Comparison of ENCODE assay signal across 14 cellular contexts in genomic region chr17:2795412-2796163, GRCh38. TPM values are rescaled to one million over a fixed set of nuclear protein-coding genes. Genes with fewer than 3 reads are reported as not detected.
DNase-seq lines count a peak whose midpoint lies in the region; ATAC-seq, FAIRE-seq and TF ChIP-seq lines count a peak whose summit lies in the region.
"Had no signal": no experiment of that assay in that cellular context is flagged by ENCODE, and none has a peak within 500 bp of the region (broad histone marks: within the 10 kb centered on the region; RNA-seq: fewer than 3 reads in every experiment).

No MANE protein-coding gene starts in this region.

- no peak for TF ChIP-seq RAD21 in HepG2 (CRISPR knock-in tag; IDR thresholded peaks at IDR 0.05)

- H3K36me3 ChIP-seq in HepG2 (replicated peaks in 1 of 2; ENCODE audit: control insufficient read depth in 1 of 2, insufficient read depth in 2 of 2, low read length in 2 of 2) (no peaks in the 10 kb centered on the region), right lobe of liver (no peaks in the 10 kb centered on the region)
- H3K36me3 ChIP-seq: uterus had no signal

- H3K4me1 ChIP-seq in HepG2 (ENCODE audit: insufficient read depth, low read length), result no peaks in the 10 kb centered on the region
- H3K4me1 ChIP-seq in right lobe of liver, result no peaks in the 10 kb centered on the region
- peaks cover 86% of the 10 kb centered on the region for H3K4me1 ChIP-seq in mononuclear cell (ENCODE audit: insufficient read depth, low read length)
- H3K4me1 ChIP-seq: Caco-2, uterus had no signal

- peak overlapping the region; percentile 97 for H3K4me3 Mint-ChIP-seq in activated CD4-positive, alpha-beta memory T cell treated with anti-CD3 and anti-CD28 coated beads, Interleukin-2, amount 10 ng/mL, durations not matched to agents 7 days and 5 days
- H3K4me3 Mint-ChIP-seq: endodermal cell had no signal

- no peaks in the 10 kb centered on the region for H3K9me3 ChIP-seq in HepG2 (ENCODE audit: low read length)
- no peaks in the 10 kb centered on the region for H3K9me3 ChIP-seq in right lobe of liver
- no peaks in the 10 kb centered on the region for H3K9me3 ChIP-seq in mononuclear cell (ENCODE audit: low read depth, low read length)
- H3K9me3 ChIP-seq: Caco-2, uterus had no signal

- WGBS in HepG2 (ENCODE audit: low lambda C conversion rate), result 80% methylated on average over 14 of the region's 30 CpGs
- 52% methylated on average over 11 of the region's 30 CpGs for WGBS in right lobe of liver (ENCODE audit: insufficient coverage, low coverage, low lambda C conversion rate, missing lambda C conversion rate)

- DNase-seq in HepG2 (ENCODE audit: low spot score) (no peak), right lobe of liver (no peak), T1000 (lab: John Stamatoyannopoulos, UW) (no peak), SIG-M5 treated with dmso at 0.1 percent for 504 hours (lab: John Stamatoyannopoulos, UW; ENCODE audit: unreplicated experiment) (no peak), NCI-H345 treated with DMSO at 0.1 percent for 48 hours (lab: John Stamatoyannopoulos, UW; ENCODE audit: unreplicated experiment) (no peak)
- no peak for DNase-seq in activated CD4-positive, alpha-beta memory T cell treated with anti-CD3 and anti-CD28 coated beads, Interleukin-2, amount 10 ng/mL, durations not matched to agents 7 days and 5 days
- DNase-seq: Caco-2, mesendoderm, NCI-H226, uterus had no signal

- H3K27ac Mint-ChIP-seq in activated CD4-positive, alpha-beta memory T cell treated with anti-CD3 and anti-CD28 coated beads, Interleukin-2, amount 10 ng/mL, durations not matched to agents 7 days and 5 days, result peak overlapping the region; percentile 77
- H3K27ac Mint-ChIP-seq: endodermal cell had no signal

- TF ChIP-seq POLR2A in HepG2 (IDR thresholded peaks at IDR 0.05; ENCODE audit: insufficient read depth in 1 of 2, low read depth in 2 of 2, low read length in 2 of 2) (no peak), right lobe of liver (IDR thresholded peaks at IDR 0.05) (no peak)

- CTCF ChIA-PET in HepG2 (lab: Yijun Ruan, JAX; ENCODE audit: low intra/inter-chr PET ratio, low total read pairs), result no interaction called here
- CTCF ChIA-PET in activated CD4-positive, alpha-beta memory T cell treated with anti-CD3 and anti-CD28 coated beads, Interleukin-2, amount 10 ng/mL, durations not matched to agents 7 days and 5 days (lab: Charles Lee), result interaction anchor here (0.8 to 10.3 kb wide), 7 partner anchors 10 to 55 kb away, joined by 4 to 137 read pairs (median 5); no protein-coding TSS in a partner anchor

- ATAC-seq in HepG2 (no peak), right lobe of liver (no peak), GM21786 (IDR thresholded peaks at IDR 0.05; ENCODE audit: unreplicated experiment) (no peak)

- H3K9ac ChIP-seq in HepG2 (ENCODE audit: insufficient read depth, low read depth, low read length), result no peak overlapping the region

- H3K27me3 Mint-ChIP-seq in activated CD4-positive, alpha-beta memory T cell treated with anti-CD3 and anti-CD28 coated beads, Interleukin-2, amount 10 ng/mL, durations not matched to agents 7 days and 5 days, result peaks cover 21% of the 10 kb centered on the region

- TF ChIP-seq EP300 in HepG2 (IDR thresholded peaks at IDR 0.05; ENCODE audit: low read depth in 2 of 2, low read length in 2 of 2) (no peak), HepG2 (CRISPR knock-in tag; IDR thresholded peaks at IDR 0.05; ENCODE audit: borderline replicate concordance) (no peak)

- H3K27ac ChIP-seq in HepG2 (ENCODE audit: extremely low read length, insufficient read depth, low read length), result no peak overlapping the region
- no peak overlapping the region for H3K27ac ChIP-seq in right lobe of liver
- H3K27ac ChIP-seq: uterus had no signal

- H3K4me2 ChIP-seq in HepG2 (ENCODE audit: low read depth, low read length), result no peak overlapping the region

- H3K4me1 Mint-ChIP-seq in activated CD4-positive, alpha-beta memory T cell treated with anti-CD3 and anti-CD28 coated beads, Interleukin-2, amount 10 ng/mL, durations not matched to agents 7 days and 5 days, result peaks cover 94% of the 10 kb centered on the region

- H3K79me2 ChIP-seq in HepG2 (ENCODE audit: insufficient read depth, low read length), result no peaks in the 10 kb centered on the region

- H3K4me3 ChIP-seq in HepG2 (replicated peaks in 1 of 3; ENCODE audit: insufficient read depth in 1 of 3, low read depth in 2 of 3, low read length in 3 of 3) (no peak overlapping the region), right lobe of liver (no peak overlapping the region), mononuclear cell (ENCODE audit: low read length) (peak overlapping the region; percentile 81)
- H3K4me3 ChIP-seq: uterus had no signal

- H3K9me3 Mint-ChIP-seq in activated CD4-positive, alpha-beta memory T cell treated with anti-CD3 and anti-CD28 coated beads, Interleukin-2, amount 10 ng/mL, durations not matched to agents 7 days and 5 days, result no peaks in the 10 kb centered on the region
- H3K9me3 Mint-ChIP-seq: endodermal cell had no signal

- H3K27me3 ChIP-seq in HepG2 (ENCODE audit: control insufficient read depth in 1 of 2, insufficient read depth in 2 of 2, low read length in 2 of 2) (peaks cover 4 to 9% of the 10 kb centered on the region in 2 experiments; a peak in 3 of 5 replicates), right lobe of liver (no peaks in the 10 kb centered on the region), mononuclear cell (ENCODE audit: insufficient read depth, low read length) (no peaks in the 10 kb centered on the region)
- H3K27me3 ChIP-seq: uterus had no signal

- no peaks in the 10 kb centered on the region for H4K20me1 ChIP-seq in HepG2 (ENCODE audit: insufficient read depth, low read length)

- intact Hi-C loops in HepG2 (cut with micrococcal nuclease; ENCODE audit: unreplicated experiment) (no loop called here), right lobe of liver (cut with DNase I) (no loop called here)

- POLR2A ChIA-PET in HepG2 (lab: Yijun Ruan, JAX), result interaction anchor here (0.6 kb wide), 1 partner anchor 34 kb away, joined by 4 read pairs; no protein-coding TSS in a partner anchor
- POLR2A ChIA-PET in activated CD4-positive, alpha-beta memory T cell treated with anti-CD3 and anti-CD28 coated beads, Interleukin-2, amount 10 ng/mL, durations not matched to agents 7 days and 5 days (lab: Charles Lee), result interaction anchor here (0.8 to 15.3 kb wide), 6 partner anchors 10 to 85 kb away, joined by 3 to 346 read pairs (median 6); no protein-coding TSS in a partner anchor

- no peak for FAIRE-seq in HepG2 (lab: Jason Lieb, UNC)

- peaks cover 46% of the 10 kb centered on the region for H3K36me3 Mint-ChIP-seq in activated CD4-positive, alpha-beta memory T cell treated with anti-CD3 and anti-CD28 coated beads, Interleukin-2, amount 10 ng/mL, durations not matched to agents 7 days and 5 days (ENCODE audit: low read depth)

- in situ Hi-C loops in HepG2 (cut with HindIII; ENCODE audit: extremely low pct_ligation_motif_present, low pct_unique_long_range_greater_than_20kb), result no loop called here

- TF ChIP-seq CTCF in HepG2 (CRISPR knock-in tag; IDR thresholded peaks at IDR 0.05) (no peak), right lobe of liver (IDR thresholded peaks at IDR 0.05) (no peak)

- BruUV-seq in HepG2 (replicated peaks; lab: Mats Ljungman, UMichigan), result no TSS peak

- no peak overlapping the region for H2AFZ ChIP-seq in HepG2 (ENCODE audit: low read length)

RNA-seq across cellular contexts. Expression of gene RAP1GAP2, which starts 0.7 kb away (rescaled TPM):
- total RNA-seq in HepG2 (2016; rRNA removed; fragmentation: Illumina TruSeq; extraction: Trizol), result 7.7 and 10.9 TPM in 2 replicates
- total RNA-seq in HepG2 (2016; cell fraction: cytosol; rRNA removed; fragmentation: Illumina TruSeq; extraction: Trizol; ENCODE audit: low read depth), result 3.6 and 4.3 TPM in 2 replicates
- 7.7 and 11.5 TPM in 2 replicates for total RNA-seq in HepG2 (2016; cell fraction: insoluble cytoplasmic fraction; rRNA removed; fragmentation: Illumina TruSeq; extraction: Trizol)
- total RNA-seq in HepG2 (2016; cell fraction: membrane; rRNA removed; fragmentation: Illumina TruSeq; extraction: Trizol), result 9.3 and 12.1 TPM in 2 replicates
- total RNA-seq in HepG2 (2016; cell fraction: nucleus; rRNA removed; fragmentation: Illumina TruSeq; extraction: Trizol), result 6.5 and 8.4 TPM in 2 replicates
- 10.0 and 12.0 TPM in 2 replicates for polyA plus RNA-seq in HepG2 (2011; rRNA removed)
- polyA plus RNA-seq in HepG2 (2011; cell fraction: cytosol; rRNA removed), result 6.2 and 9.1 TPM in 2 replicates
- 36.9 and 43.8 TPM in 2 replicates for polyA plus RNA-seq in HepG2 (2011; cell fraction: nucleus; rRNA removed)
- 7.9 and 8.0 TPM in 2 replicates for polyA plus RNA-seq in HepG2 (2012)
- polyA plus RNA-seq in HepG2 (2016; cell fraction: cytosol; fragmentation: Illumina TruSeq; extraction: Trizol; ENCODE audit: low read depth), result 2.3 and 2.5 TPM in 2 replicates
- polyA plus RNA-seq in HepG2 (2016; cell fraction: insoluble cytoplasmic fraction; fragmentation: Illumina TruSeq; extraction: Trizol; ENCODE audit: low read depth), result 6.1 and 8.2 TPM in 2 replicates
- polyA plus RNA-seq in HepG2 (2016; cell fraction: membrane; fragmentation: Illumina TruSeq; extraction: Trizol; ENCODE audit: low read depth), result 5.5 and 6.5 TPM in 2 replicates
- 16.0 and 18.0 TPM in 2 replicates for polyA plus RNA-seq in HepG2 (2016; cell fraction: nucleus; fragmentation: Illumina TruSeq; extraction: Trizol; ENCODE audit: insufficient read depth, low read depth)
- 15.6 and 31.7 TPM in 2 replicates for polyA minus RNA-seq in HepG2 (2011; rRNA and poly(A)+ RNA removed; ENCODE audit: low replicate concordance)
- 9.0 and 11.7 TPM in 2 replicates for polyA minus RNA-seq in HepG2 (2011; cell fraction: cytosol; rRNA and poly(A)+ RNA removed)
- polyA minus RNA-seq in HepG2 (2011; cell fraction: nucleus; rRNA and poly(A)+ RNA removed), result 9.1 and 12.2 TPM in 2 replicates
- total RNA-seq in right lobe of liver, result 1 to 10 TPM; 1.0 to 3.8 (median 1.8) TPM
- 10 to 100 TPM; 36.7 to 39.8 TPM for total RNA-seq in activated CD4-positive, alpha-beta memory T cell treated with anti-CD3 and anti-CD28 coated beads, Interleukin-2, amount 10 ng/mL, durations not matched to agents 7 days and 5 days
- total RNA-seq in mononuclear cell, result 29.3 TPM

RNA-seq across cellular contexts. Expression of gene CCDC92B, which starts 46.1 kb away (rescaled TPM):
- total RNA-seq in HepG2 (2016; rRNA removed; fragmentation: Illumina TruSeq; extraction: Trizol), result not detected in 2 replicates
- total RNA-seq in HepG2 (2016; cell fraction: cytosol; rRNA removed; fragmentation: Illumina TruSeq; extraction: Trizol; ENCODE audit: low read depth), result not detected in 2 replicates
- not detected in 2 replicates for total RNA-seq in HepG2 (2016; cell fraction: insoluble cytoplasmic fraction; rRNA removed; fragmentation: Illumina TruSeq; extraction: Trizol)
- not detected in 2 replicates for total RNA-seq in HepG2 (2016; cell fraction: membrane; rRNA removed; fragmentation: Illumina TruSeq; extraction: Trizol)
- total RNA-seq in HepG2 (2016; cell fraction: nucleus; rRNA removed; fragmentation: Illumina TruSeq; extraction: Trizol), result not detected in 2 replicates
- not detected in 2 replicates for polyA plus RNA-seq in HepG2 (2011; rRNA removed)
- polyA plus RNA-seq in HepG2 (2011; cell fraction: cytosol; rRNA removed), result not detected in 2 replicates
- not detected in 2 replicates for polyA plus RNA-seq in HepG2 (2011; cell fraction: nucleus; rRNA removed)
- polyA plus RNA-seq in HepG2 (2012), result 0.04 TPM in 1 of 2 replicates, not detected in the other
- polyA plus RNA-seq in HepG2 (2016; cell fraction: cytosol; fragmentation: Illumina TruSeq; extraction: Trizol; ENCODE audit: low read depth), result not detected in 2 replicates
- not detected in 2 replicates for polyA plus RNA-seq in HepG2 (2016; cell fraction: insoluble cytoplasmic fraction; fragmentation: Illumina TruSeq; extraction: Trizol; ENCODE audit: low read depth)
- polyA plus RNA-seq in HepG2 (2016; cell fraction: membrane; fragmentation: Illumina TruSeq; extraction: Trizol; ENCODE audit: low read depth), result not detected in 2 replicates
- polyA plus RNA-seq in HepG2 (2016; cell fraction: nucleus; fragmentation: Illumina TruSeq; extraction: Trizol; ENCODE audit: insufficient read depth, low read depth), result not detected in 2 replicates
- polyA minus RNA-seq in HepG2 (2011; rRNA and poly(A)+ RNA removed; ENCODE audit: low replicate concordance), result 2.1 TPM in 1 of 2 replicates, not detected in the other
- not detected in 2 replicates for polyA minus RNA-seq in HepG2 (2011; cell fraction: cytosol; rRNA and poly(A)+ RNA removed)
- not detected in 2 replicates for polyA minus RNA-seq in HepG2 (2011; cell fraction: nucleus; rRNA and poly(A)+ RNA removed)
- not detected for total RNA-seq in right lobe of liver
- under 1 TPM in 1 of 2 experiments, not detected in 1; 0.10 TPM for total RNA-seq in activated CD4-positive, alpha-beta memory T cell treated with anti-CD3 and anti-CD28 coated beads, Interleukin-2, amount 10 ng/mL, durations not matched to agents 7 days and 5 days
- total RNA-seq in mononuclear cell, result not detected
- total RNA-seq: RPMI7951 had no signal
